ENCODE assay signal across 30 cellular contexts in genomic region chr11:107973641-107974040, GRCh38. TPM values are rescaled to one million over a fixed set of nuclear protein-coding genes. Genes with fewer than 3 reads are reported as not detected.
"Had no signal": no experiment of that assay in that cellular context is flagged by ENCODE, and none has a peak within 500 bp of the region (broad histone marks: within the 10 kb centered on the region; RNA-seq: fewer than 3 reads in every experiment).

No MANE protein-coding gene starts in this region.

- H3K36me3 ChIP-seq: ascending aorta had no signal

- ATAC-seq: activated CD8-positive, alpha-beta T cell treated with anti-CD3 and anti-CD28 coated beads for 36 hours; activated naive CD8-positive, alpha-beta T cell treated with anti-CD3 and anti-CD28 coated beads, Interleukin-2, amount 50 U/mL, for 24 hours; activated T-cell treated with anti-CD3 and anti-CD28 coated beads, Interleukin-2, amount 50 U/mL, for 4 hours; activated T-cell treated with anti-CD3 and anti-CD28 coated beads, Interleukin-2, amount 50 U/mL, for 72 hours; activated T-helper 17 cell treated with anti-CD3 and anti-CD28 coated beads, Interleukin-2, amount 50 U/mL, for 72 hours had no signal

- DNase-seq: activated B cell treated with CpG ODN at 0.5 μM for 24 hours; activated CD4-positive, alpha-beta memory T cell treated with anti-CD3 and anti-CD28 coated beads for 36 hours; activated CD4-positive, alpha-beta T cell treated with anti-CD3 and anti-CD28 coated beads for 4 hours; activated CD4-positive, alpha-beta T cell treated with anti-CD3 and anti-CD28 coated beads, Interleukin-2, amount 10 ng/mL, durations not matched to agents 24 days and 14 days; activated CD4-positive, alpha-beta T cell treated with anti-CD3 and anti-CD28 coated beads, Interleukin-2, amount 50 U/mL, for 1 hour; activated CD4-positive, alpha-beta T cell treated with anti-CD3 and anti-CD28 coated beads, Interleukin-2, amount 50 U/mL, for 4 hours; activated CD4-positive, CD25-positive, alpha-beta regulatory T cell treated with anti-CD3 and anti-CD28 coated beads, Interleukin-2, amount 50 U/mL, for 72 hours; activated CD8-positive, alpha-beta memory T cell treated with anti-CD3 and anti-CD28 coated beads, Interleukin-2, amount 50 U/mL, for 4 hours; activated CD8-positive, alpha-beta T cell treated with anti-CD3 and anti-CD28 coated beads for 36 hours; activated effector memory CD4-positive, alpha-beta T cell treated with anti-CD3 and anti-CD28 coated beads, Interleukin-2, amount 50 U/mL, for 16 hours; activated gamma-delta T cell treated with Interleukin-2 at 50 U/mL for 16 hours; activated naive CD4-positive, alpha-beta T cell; activated naive CD4-positive, alpha-beta T cell treated with anti-CD3 and anti-CD28 coated beads for 36 hours; activated naive CD8-positive, alpha-beta T cell treated with anti-CD3 and anti-CD28 coated beads, Interleukin-2, amount 10 ng/mL, durations not matched to agents 7 days and 5 days; activated naive CD8-positive, alpha-beta T cell treated with anti-CD3 and anti-CD28 coated beads, Interleukin-2, amount 50 U/mL, for 24 hours; activated T-cell treated with anti-CD3 and anti-CD28 coated beads for 4 hours; activated T-cell treated with anti-CD3 and anti-CD28 coated beads, Interleukin-2, amount 50 U/mL, for 1 hour; activated T-cell treated with anti-CD3 and anti-CD28 coated beads, Interleukin-2, amount 50 U/mL, for 4 hours; activated T-cell treated with anti-CD3 and anti-CD28 coated beads, Interleukin-2, amount 50 U/mL, for 72 hours; amygdala; anterior cingulate cortex; central memory CD4-positive, alpha-beta T cell; T-helper 1 cell; T-helper 2 cell; T-helper 9 cell had no signal

- H3K4me3 ChIP-seq: ascending aorta had no signal

- H3K27ac ChIP-seq: ascending aorta, VCaP had no signal

- FAIRE-seq: TTC549 had no signal

- H3K4me1 ChIP-seq: ascending aorta had no signal

- H3K27me3 ChIP-seq: ascending aorta had no signal

- H3K9me3 ChIP-seq: ascending aorta had no signal

RNA-seq across cellular contexts. Expression of gene RAB39A, which starts 45.4 kb away (rescaled TPM):
- total RNA-seq: activated CD4-positive, alpha-beta T cell treated with anti-CD3 and anti-CD28 coated beads, Interleukin-2, amount 10 ng/mL, durations not matched to agents 24 days and 14 days; activated CD8-positive, alpha-beta T cell treated with anti-CD3 and anti-CD28 coated beads for 36 hours; activated naive CD4-positive, alpha-beta T cell treated with anti-CD3 and anti-CD28 coated beads for 36 hours; activated T-helper 1 cell treated with anti-CD3 and anti-CD28 coated beads, Interleukin-12 subunit alpha, Interleukin-12 subunit beta, Interleukin-2, Interleukin-4 antibody, amounts not matched to agents 30 ng/mL and 10 ng/mL and 1 ng/mL, durations not matched to agents 14 hours and 24 hours and 36 hours; ascending aorta had no signal
